1 cellular context compared by ENCODE assay signal in the genomic region with DNA sequence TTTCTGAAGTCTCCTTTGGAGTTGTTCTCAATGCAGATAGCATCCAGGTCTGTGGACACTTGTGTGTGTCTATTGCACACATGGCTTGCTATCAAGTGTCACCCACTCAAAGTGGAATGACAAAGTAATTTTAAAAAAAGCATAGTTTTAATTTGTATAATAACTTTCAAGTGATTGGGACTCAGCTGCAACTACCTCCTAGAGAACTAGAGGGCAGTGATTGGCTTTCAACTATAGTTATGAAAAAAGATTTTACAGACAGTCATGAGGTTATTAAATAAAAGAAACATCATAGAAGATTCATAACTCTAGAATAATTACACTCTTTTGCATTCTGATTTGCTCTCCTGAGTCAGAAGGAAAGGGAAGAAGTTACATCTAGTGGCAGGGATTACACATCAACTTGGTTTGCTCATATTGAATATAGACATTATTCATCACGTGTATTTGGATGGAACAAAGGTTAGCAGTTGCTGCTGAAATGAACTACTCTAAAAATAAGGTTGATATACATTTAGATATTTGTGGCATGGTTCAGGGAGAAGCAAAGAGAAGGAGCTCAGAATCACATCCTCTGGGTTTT.
TF ChIP-seq lines count a peak whose summit lies in the region.

No MANE protein-coding gene starts in this region.

TF ChIP-seq in neural cell, 6 proteins besides CTCF, POLR2A, EP300 and RAD21 (continued from another document):
- TF ChIP-seq TAF1 (IDR thresholded peaks at IDR 0.05; ENCODE audit: low read depth), result no peak
